In genomic region chr7:41339913-41340676, GRCh38 we compare ENCODE assay signal across 24 cellular contexts.
"Had no signal": no experiment of that assay in that cellular context is flagged by ENCODE, and none has a peak within 500 bp of the region (broad histone marks: within the 10 kb centered on the region; RNA-seq: fewer than 3 reads in every experiment).

No MANE protein-coding gene starts in this region.

- H2AFZ ChIP-seq: PC-9 had no signal

- FAIRE-seq: astrocyte, TTC549 had no signal

- H3K27ac ChIP-seq: cardiac muscle cell, PC-9 had no signal

- H3K36me3 ChIP-seq: cardiac muscle cell had no signal

- H3K27me3 ChIP-seq: cardiac muscle cell had no signal

- DNase-seq: activated CD4-positive, alpha-beta memory T cell treated with anti-CD3 and anti-CD28 coated beads for 36 hours; activated CD4-positive, alpha-beta T cell treated with anti-CD3 and anti-CD28 coated beads, Interleukin-2, amount 10 ng/mL, durations not matched to agents 7 days and 5 days; activated CD4-positive, CD25-positive, alpha-beta regulatory T cell; activated CD8-positive, alpha-beta memory T cell treated with anti-CD3 and anti-CD28 coated beads for 24 hours; activated effector memory CD4-positive, alpha-beta T cell treated with anti-CD3 and anti-CD28 coated beads, Interleukin-2, amount 50 U/mL, for 16 hours; activated naive CD4-positive, alpha-beta T cell treated with Interleukin-2 at 50 U/mL for 16 hours; activated T-cell treated with anti-CD3 and anti-CD28 coated beads, Interleukin-2, amount 50 U/mL, for 4 hours; amygdala; Kasumi-1; KBM-7; NCI-H1105 treated with DMSO at 0.1 percent for 48 hours; NCI-H1436 treated with DMSO at 0.1 percent for 48 hours; NCI-H187; NCI-H2081; NCI-H446; NCI-H524; PC-9; SHP77 treated with DMSO at 0.1 percent for 48 hours; T-cell; T-helper 2 cell; T1000 had no signal

- H3K4me3 ChIP-seq: cardiac muscle cell, PC-9 had no signal

- H3K4me2 ChIP-seq: PC-9 had no signal

- ATAC-seq: activated T-cell treated with anti-CD3 and anti-CD28 coated beads, Interleukin-2, amount 50 U/mL, for 4 hours; T-cell had no signal
